Comparison of ENCODE assay signal across 9 cellular contexts in the genomic region with DNA sequence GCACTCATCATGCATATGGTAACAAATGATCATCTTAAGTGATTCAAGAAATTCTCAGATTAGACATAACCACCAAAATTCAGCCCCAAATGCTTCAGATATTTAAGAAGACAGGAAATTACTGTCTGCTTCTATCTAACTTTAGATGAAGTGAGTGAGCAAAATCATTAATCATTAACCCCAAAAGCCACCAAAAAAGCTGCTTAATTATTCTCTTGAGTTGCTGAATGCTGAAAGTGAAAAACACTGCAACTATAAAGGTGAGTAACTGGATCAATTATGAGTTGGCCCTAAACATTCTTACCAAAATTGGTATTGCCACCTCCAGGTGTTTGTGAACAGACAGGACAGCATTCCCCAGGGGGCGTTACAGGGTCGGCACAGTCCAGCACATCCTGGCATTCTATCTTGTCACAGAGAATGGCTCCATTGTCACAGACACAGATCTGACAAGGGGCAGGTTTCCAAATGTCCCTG.
DNase-seq lines count a peak whose midpoint lies in the region; ATAC-seq and TF ChIP-seq lines count a peak whose summit lies in the region.
"Had no signal": no experiment of that assay in that cellular context is flagged by ENCODE, and none has a peak within 500 bp of the region (broad histone marks: within the 10 kb centered on the region; RNA-seq: fewer than 3 reads in every experiment).

No MANE protein-coding gene starts in this region.

- TF ChIP-seq POLR2A in breast epithelium (IDR thresholded peaks at IDR 0.05), result no peak

- H3F3A ChIP-seq in smooth muscle cell (ENCODE audit: low read depth), result peaks cover 11% of the 10 kb centered on the region

- H3K4me2 ChIP-seq in mammary epithelial cell (ENCODE audit: insufficient read depth, low read depth, low read length) (no peak overlapping the region), smooth muscle cell (no peak overlapping the region)

- no peaks in the 10 kb centered on the region for H3K27me3 ChIP-seq in mammary epithelial cell (ENCODE audit: insufficient read depth, low read length)
- no peaks in the 10 kb centered on the region for H3K27me3 ChIP-seq in breast epithelium
- H3K27me3 ChIP-seq in Panc1 (ENCODE audit: control insufficient read depth, insufficient read depth, low read length), result no peaks in the 10 kb centered on the region
- H3K27me3 ChIP-seq in smooth muscle cell (ENCODE audit: low read depth), result no peaks in the 10 kb centered on the region
- H3K27me3 ChIP-seq: body of pancreas had no signal

- 16% methylated on average over 2 of the region's 2 CpGs for WGBS in mammary epithelial cell (ENCODE audit: low coverage, missing lambda C conversion rate)
- 68% methylated on average over 2 of the region's 2 CpGs for WGBS in smooth muscle cell (ENCODE audit: low lambda C conversion rate)

- no peaks in the 10 kb centered on the region for H4K20me1 ChIP-seq in mammary epithelial cell (ENCODE audit: insufficient read depth, low read length)
- H4K20me1 ChIP-seq in smooth muscle cell (ENCODE audit: low read depth), result peaks cover 10% of the 10 kb centered on the region

- in situ Hi-C loops in mammary epithelial cell (cut with MboI; ENCODE audit: low sequenced_read_pairs in 2 of 2) (no loop called here), Panc1 (cut with HindIII; ENCODE audit: low pct_unique_long_range_greater_than_20kb, low sequenced_read_pairs) (no loop called here), GM13977 (cut with MboI; ENCODE audit: low pct_unique_long_range_greater_than_20kb, low sequenced_read_pairs, unreplicated experiment) (loop anchor here (25.0 kb wide), 1 partner anchor 177 kb away; no protein-coding TSS in a partner anchor)

- H3K36me3 ChIP-seq in mammary epithelial cell (ENCODE audit: insufficient read depth, low read length), result no peaks in the 10 kb centered on the region
- no peaks in the 10 kb centered on the region for H3K36me3 ChIP-seq in breast epithelium
- peaks cover 13% of the 10 kb centered on the region; the same call in 1 of the 2 replicates for H3K36me3 ChIP-seq in Panc1 (ENCODE audit: control insufficient read depth, insufficient read depth, low read length)
- H3K36me3 ChIP-seq in smooth muscle cell (ENCODE audit: low read depth), result peaks cover 30% of the 10 kb centered on the region

- dilution Hi-C loops in mammary epithelial cell (cut with HindIII; ENCODE audit: low sequenced_read_pairs), result no loop called here

- no peak overlapping the region for H3K9ac ChIP-seq in mammary epithelial cell (ENCODE audit: insufficient read depth, low read length)
- peak overlapping the region; percentile 15 for H3K9ac ChIP-seq in smooth muscle cell (ENCODE audit: low read depth)

- no peak for TF ChIP-seq CTCF in mammary epithelial cell (conservative IDR thresholded peaks at IDR 0.05 in 1 of 2, IDR thresholded peaks at IDR 0.05 in 1 of 2; ENCODE audit: extremely low read depth in 1 of 2, insufficient read depth in 1 of 2, low read depth in 1 of 2, low read length in 2 of 2)
- TF ChIP-seq CTCF in breast epithelium (IDR thresholded peaks at IDR 0.05), result no peak
- TF ChIP-seq CTCF in Panc1 (IDR thresholded peaks at IDR 0.05), result peak; percentile 19
- no peak for TF ChIP-seq CTCF in smooth muscle cell (IDR thresholded peaks at IDR 0.05; ENCODE audit: borderline replicate concordance, insufficient read depth, poor library complexity, severe bottlenecking)
- TF ChIP-seq CTCF in GM13977 (IDR thresholded peaks at IDR 0.05; ENCODE audit: extremely low read depth, insufficient read depth, missing control alignments), result no peak

- intact Hi-C loops in mammary epithelial cell (cut with micrococcal nuclease) (no loop called here), breast epithelium (cut with DNase I; ENCODE audit: low total_unique reads) (no loop called here), Panc1 (cut with micrococcal nuclease; ENCODE audit: unreplicated experiment) (no loop called here)

- H2AFZ ChIP-seq in mammary epithelial cell (ENCODE audit: low read depth, low read length) (peak overlapping the region; percentile 38), smooth muscle cell (ENCODE audit: low read depth) (no peak overlapping the region)

- ATAC-seq in HG02938 (IDR thresholded peaks at IDR 0.05; ENCODE audit: unreplicated experiment) (peak; percentile 95), Panc1 (no peak)
- ATAC-seq: body of pancreas had no signal

- H3K4me3 ChIP-seq in mammary epithelial cell (replicated peaks in 1 of 3; ENCODE audit: insufficient read depth in 1 of 3, low read depth in 2 of 3, low read length in 3 of 3) (no peak overlapping the region), breast epithelium (no peak overlapping the region), Panc1 (ENCODE audit: low read depth in 2 of 2, low read length in 2 of 2) (no peak overlapping the region), smooth muscle cell (no peak overlapping the region)
- H3K4me3 ChIP-seq: body of pancreas had no signal

- no peaks in the 10 kb centered on the region for H3K79me2 ChIP-seq in mammary epithelial cell (ENCODE audit: insufficient read depth, low read length)
- H3K79me2 ChIP-seq in smooth muscle cell (ENCODE audit: low read depth), result peaks cover 99% of the 10 kb centered on the region

- no TSS peak for BruUV-seq in mammary epithelial cell (replicated peaks; lab: Mats Ljungman, UMichigan)
- no TSS peak for BruUV-seq in Panc1 (replicated peaks; lab: Mats Ljungman, UMichigan)

- H3K4me1 ChIP-seq in mammary epithelial cell (ENCODE audit: insufficient read depth, low read length) (no peaks in the 10 kb centered on the region), breast epithelium (no peaks in the 10 kb centered on the region), Panc1 (ENCODE audit: control insufficient read depth, insufficient read depth, low read length) (peaks cover 4% of the 10 kb centered on the region; the same call in 1 of the 2 replicates), smooth muscle cell (ENCODE audit: low read depth) (peaks cover 3% of the 10 kb centered on the region)
- H3K4me1 ChIP-seq: body of pancreas had no signal

- H3K27ac ChIP-seq in mammary epithelial cell (ENCODE audit: insufficient read depth, low read depth, low read length) (no peak overlapping the region), breast epithelium (no peak overlapping the region), Panc1 (ENCODE audit: low read length) (peak overlapping the region; percentile 59), smooth muscle cell (ENCODE audit: low read depth) (peak overlapping the region; percentile 54)
- H3K27ac ChIP-seq: body of pancreas had no signal

- CTCF ChIA-PET in mammary epithelial cell (lab: Charles Lee; ENCODE audit: low non-redundant PET), result no interaction called here
- CTCF ChIA-PET in Panc1 (lab: Charles Lee), result no interaction called here

- H3K9me3 ChIP-seq in mammary epithelial cell (replicated peaks; ENCODE audit: insufficient read depth, low read length) (no peaks in the 10 kb centered on the region), breast epithelium (no peaks in the 10 kb centered on the region), Panc1 (ENCODE audit: control insufficient read depth, insufficient read depth, low read depth, low read length) (no peaks in the 10 kb centered on the region), smooth muscle cell (replicated peaks; ENCODE audit: low read depth) (no peaks in the 10 kb centered on the region)
- H3K9me3 ChIP-seq: body of pancreas had no signal

- no peak for DNase-seq in mammary epithelial cell
- DNase-seq in breast epithelium (ENCODE audit: low spot score in 2 of 2), result no peak
- no peak for DNase-seq in Panc1 (ENCODE audit: low read depth, low spot score)
- DNase-seq in smooth muscle cell (lab: John Stamatoyannopoulos, UW; ENCODE audit: unreplicated experiment), result no peak
- no peak for DNase-seq in iPS-NIHi11 (ENCODE audit: low spot score)
- DNase-seq in GM13977 (ENCODE audit: low spot score), result no peak
- no peak for DNase-seq in NCI-H2029 treated with DMSO at 0.1 percent for 48 hours (lab: John Stamatoyannopoulos, UW)
- DNase-seq: body of pancreas had no signal

- POLR2A ChIA-PET in Panc1 (lab: Charles Lee), result no interaction called here

Comparison
In these comparisons a context has a peak if more than half of its experiments do, and no peak if none do; other contexts are left out.
1. H3K27ac ChIP-seq: peak in Panc1 (single experiment) and smooth muscle cell (single experiment); none in mammary epithelial cell (single experiment) and breast epithelium (0 of 2).